ENCODE assay signal across 23 cellular contexts in the genomic region with DNA sequence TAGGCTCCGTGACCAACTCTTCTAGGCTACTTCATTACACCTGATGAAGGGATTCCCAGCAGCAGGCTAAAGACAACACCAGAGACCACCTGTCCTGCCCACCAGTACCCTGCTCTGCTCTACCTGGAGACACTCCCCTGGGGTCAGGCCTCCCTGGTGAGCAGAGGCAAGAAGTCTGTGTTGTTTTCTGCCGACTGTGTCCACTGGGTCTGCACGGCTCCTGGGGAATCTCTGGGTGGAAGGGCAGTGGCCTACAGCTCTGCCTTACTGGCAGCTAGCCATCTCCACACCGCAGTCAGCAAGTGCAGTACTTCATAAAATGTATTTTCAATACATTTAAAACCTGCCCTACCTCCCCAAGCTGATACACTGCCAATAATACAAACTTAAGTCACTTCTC.
"Had no signal": no experiment of that assay in that cellular context is flagged by ENCODE, and none has a peak within 500 bp of the region (broad histone marks: within the 10 kb centered on the region; RNA-seq: fewer than 3 reads in every experiment).

No MANE protein-coding gene starts in this region.

- DNase-seq: activated CD4-positive, alpha-beta T cell treated with anti-CD3 and anti-CD28 coated beads for 48 hours; activated CD4-positive, alpha-beta T cell treated with anti-CD3 and anti-CD28 coated beads, Interleukin-2, amount 50 U/mL, for 4 hours; activated gamma-delta T cell treated with Interleukin-2 at 50 U/mL for 16 hours; activated T-cell treated with anti-CD3 and anti-CD28 coated beads, Interleukin-2, amount 50 U/mL, for 72 hours; anterior cingulate cortex; Karpas-422; MM.1S; NCI-H1105; NCI-H1436; NCI-H1694 treated with DMSO at 0.1 percent for 48 hours; NCI-H2081 treated with DMSO at 0.1 percent for 48 hours; NCI-H446; NCI-H524; SHP77; SW 1271 had no signal

- ATAC-seq: activated CD4-positive, CD25-positive, alpha-beta regulatory T cell treated with anti-CD3 and anti-CD28 coated beads, Interleukin-2, amount 50 U/mL, for 24 hours; activated T-cell treated with anti-CD3 and anti-CD28 coated beads, Interleukin-2, amount 50 U/mL, for 72 hours; SK-N-SH treated with all-trans-retinoic acid at 6 μM for 48 hours had no signal

- H3K4me3 ChIP-seq: adrenal gland, SJSA1 had no signal

- H3K4me3 Mint-ChIP-seq: activated naive CD8-positive, alpha-beta T cell; activated T-cell treated with anti-CD3 and anti-CD28 coated beads, Interleukin-2, amount 50 U/mL, for 72 hours; T-helper 2 cell treated with Interferon-gamma antibody and Interleukin-4, amounts not matched to agents 5 μg/mL and 100 μg/mL, for 36 hours had no signal

- H3K9me3 Mint-ChIP-seq: activated T-cell treated with anti-CD3 and anti-CD28 coated beads, Interleukin-2, amount 50 U/mL, for 72 hours; activated T-helper 2 cell treated with anti-CD3 and anti-CD28 coated beads, Interferon-gamma antibody, Interleukin-2, Interleukin-4, amounts not matched to agents 10 μg/mL and 5 μg/mL and 100 μg/mL, durations not matched to agents 14 hours and 24 hours and 36 hours; T-helper 2 cell treated with Interferon-gamma antibody and Interleukin-4, amounts not matched to agents 5 μg/mL and 100 μg/mL, for 36 hours had no signal

- H3K27ac Mint-ChIP-seq: activated T-helper 2 cell treated with anti-CD3 and anti-CD28 coated beads, Interferon-gamma antibody, Interleukin-2, Interleukin-4, amounts not matched to agents 10 μg/mL and 5 μg/mL and 100 μg/mL, durations not matched to agents 14 hours and 24 hours and 36 hours; T-helper 2 cell treated with Interferon-gamma antibody and Interleukin-4, amounts not matched to agents 5 μg/mL and 100 μg/mL, for 36 hours had no signal

- H3K9me3 ChIP-seq: adrenal gland, SJSA1 had no signal

- FAIRE-seq: RCC 7860 had no signal

- H3K27ac ChIP-seq: adrenal gland, SJSA1 had no signal

- H3K27me3 Mint-ChIP-seq: activated naive CD8-positive, alpha-beta T cell had no signal

- H3K27me3 ChIP-seq: adrenal gland, SJSA1 had no signal

- H3K4me1 ChIP-seq: SJSA1 had no signal
